In the genomic region with DNA sequence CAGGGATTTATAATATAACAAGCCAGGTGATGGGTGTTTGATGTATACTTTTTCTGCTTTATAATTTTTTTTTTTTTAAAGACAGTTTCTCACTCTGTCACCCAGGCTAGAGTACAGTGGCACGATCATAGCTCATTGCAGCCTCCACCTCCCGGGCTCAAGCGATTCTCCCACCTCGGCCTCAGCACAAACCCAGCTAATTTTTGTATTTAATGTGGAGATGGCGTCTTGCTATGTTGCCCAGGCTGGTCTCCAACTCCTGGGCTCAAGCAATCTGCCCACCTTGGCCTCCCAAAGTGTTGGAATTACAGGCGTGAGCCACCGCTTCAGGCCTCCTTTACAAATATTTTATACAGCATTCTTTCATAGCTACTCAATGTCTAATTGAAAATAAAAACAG, we compare ENCODE assay signal across 9 cellular contexts.
"Had no signal": no experiment of that assay in that cellular context is flagged by ENCODE, and none has a peak within 500 bp of the region (broad histone marks: within the 10 kb centered on the region; RNA-seq: fewer than 3 reads in every experiment).

No MANE protein-coding gene starts in this region.

- H3K4me3 ChIP-seq: body of pancreas had no signal

- H3K27ac Mint-ChIP-seq: activated CD8-positive, alpha-beta memory T cell treated with anti-CD3 and anti-CD28 coated beads, Interleukin-2, amount 10 ng/mL, durations not matched to agents 7 days and 5 days; endodermal cell; progenitor cell of endocrine pancreas; stimulated activated naive B cell treated with anti-CD40 and anti-IgM and Interleukin-4, amounts not matched to agents 10 μg/mL and 1 μg/mL and 100 μg/mL, for 72 hours had no signal

- H3K36me3 ChIP-seq: lower lobe of right lung, neutrophil had no signal

- H3K9me3 ChIP-seq: body of pancreas, neutrophil, SK-N-SH had no signal

- H3K36me3 Mint-ChIP-seq: naive B cell had no signal

- H3K27me3 Mint-ChIP-seq: activated CD8-positive, alpha-beta memory T cell treated with anti-CD3 and anti-CD28 coated beads, Interleukin-2, amount 10 ng/mL, durations not matched to agents 7 days and 5 days; naive B cell; progenitor cell of endocrine pancreas; stimulated activated naive B cell treated with anti-CD40 and anti-IgM and Interleukin-4, amounts not matched to agents 10 μg/mL and 1 μg/mL and 100 μg/mL, for 72 hours had no signal

- H3K27me3 ChIP-seq: body of pancreas had no signal

- H3K4me1 Mint-ChIP-seq: endodermal cell had no signal

- H3K9ac ChIP-seq: SK-N-SH had no signal

- H3K4me3 Mint-ChIP-seq: endodermal cell had no signal

- H3K27ac ChIP-seq: body of pancreas, lower lobe of right lung, neutrophil had no signal

- H3K4me2 ChIP-seq: SK-N-SH had no signal
